In the genomic region with DNA sequence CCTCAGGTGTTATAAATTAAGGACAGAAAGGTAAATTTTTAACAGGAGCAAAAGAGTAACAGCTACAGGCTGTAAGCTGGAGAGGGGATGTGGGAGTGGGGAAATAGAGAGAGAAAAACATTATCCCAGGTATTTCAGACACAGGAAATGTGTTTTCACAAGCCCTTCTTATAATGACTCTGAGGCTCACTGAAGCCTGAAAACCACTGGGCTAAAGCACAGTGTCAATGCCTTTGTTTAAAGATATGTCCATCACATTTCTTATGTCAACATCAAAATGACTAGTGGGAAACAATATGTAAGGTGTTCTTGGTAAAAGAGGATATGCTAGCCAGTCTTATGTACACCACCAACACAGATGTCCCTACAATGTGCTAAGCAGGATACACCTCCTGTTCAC, we compare ENCODE assay signal across 26 cellular contexts.
A peak's percentile ranks its signal among the peaks of the same experiment; 100 is the strongest.
DNase-seq lines count a peak whose midpoint lies in the region; ATAC-seq and FAIRE-seq lines count a peak whose summit lies in the region.
"Had no signal": no experiment of that assay in that cellular context is flagged by ENCODE, and none has a peak within 500 bp of the region (broad histone marks: within the 10 kb centered on the region; RNA-seq: fewer than 3 reads in every experiment).

No MANE protein-coding gene starts in this region.

- H3K9me3 ChIP-seq in MG63: no peaks in the 10 kb centered on the region
- H3K9me3 ChIP-seq: body of pancreas, SK-N-SH had no signal

- no peaks in the 10 kb centered on the region for H3K36me3 ChIP-seq in MG63
- H3K36me3 ChIP-seq: neural progenitor cell, spleen had no signal

- H3K27me3 ChIP-seq in MG63: no peaks in the 10 kb centered on the region
- H3K27me3 ChIP-seq: body of pancreas, neural progenitor cell, spleen had no signal

- no peak overlapping the region for H3K4me3 ChIP-seq in MG63
- H3K4me3 ChIP-seq: body of pancreas, coronary artery, neural progenitor cell, spleen had no signal

- peak; percentile 74 for DNase-seq in COLO668 (lab: John Stamatoyannopoulos, UW; ENCODE audit: unreplicated experiment)
- DNase-seq in NCI-H1092 (lab: John Stamatoyannopoulos, UW): peak; percentile 22
- DNase-seq in NCI-H69 (lab: John Stamatoyannopoulos, UW): peak; percentile 96
- DNase-seq in MG63: no peak
- DNase-seq in RCC 7860 (ENCODE audit: low spot score): no peak
- DNase-seq in foreskin melanocyte: no peak
- DNase-seq in activated effector memory CD4-positive, alpha-beta T cell treated with Interleukin-2 at 50 U/mL for 16 hours: no peak
- DNase-seq: ACHN; activated CD4-positive, CD25-positive, alpha-beta regulatory T cell; activated CD8-positive, alpha-beta memory T cell treated with anti-CD3 and anti-CD28 coated beads for 24 hours; activated naive CD8-positive, alpha-beta T cell treated with anti-CD3 and anti-CD28 coated beads, Interleukin-2, amount 10 ng/mL, durations not matched to agents 7 days and 5 days; body of pancreas; CD4-positive, CD25-positive, alpha-beta regulatory T cell; hypothalamus; midbrain; NCI-H524; PC-3; SK-N-SH; spleen; stimulated activated CD8-positive, alpha-beta memory T cell treated with anti-CD3 and anti-CD28 coated beads, Interleukin-4, amount 100 ng/mL, for 48 hours; T-helper 9 cell had no signal

- ATAC-seq in GM18907 (IDR thresholded peaks at IDR 0.05; ENCODE audit: unreplicated experiment): peak; percentile 79
- ATAC-seq: body of pancreas, PC-3 had no signal

- FAIRE-seq in RCC 7860 (lab: Jason Lieb, UNC): no peak
- FAIRE-seq: endothelial cell of umbilical vein, urothelium cell line had no signal

Comparison
In these comparisons a context has a peak if more than half of its experiments do, and no peak if none do; other contexts are left out.
1. DNase-seq: peak in COLO668 (single experiment), NCI-H1092 (single experiment) and NCI-H69 (single experiment); none in MG63 (single experiment), RCC 7860 (single experiment), foreskin melanocyte (single experiment) and activated effector memory CD4-positive, alpha-beta T cell treated with Interleukin-2 at 50 U/mL for 16 hours (single experiment).